29 cellular contexts compared by ENCODE assay signal in the genomic region with DNA sequence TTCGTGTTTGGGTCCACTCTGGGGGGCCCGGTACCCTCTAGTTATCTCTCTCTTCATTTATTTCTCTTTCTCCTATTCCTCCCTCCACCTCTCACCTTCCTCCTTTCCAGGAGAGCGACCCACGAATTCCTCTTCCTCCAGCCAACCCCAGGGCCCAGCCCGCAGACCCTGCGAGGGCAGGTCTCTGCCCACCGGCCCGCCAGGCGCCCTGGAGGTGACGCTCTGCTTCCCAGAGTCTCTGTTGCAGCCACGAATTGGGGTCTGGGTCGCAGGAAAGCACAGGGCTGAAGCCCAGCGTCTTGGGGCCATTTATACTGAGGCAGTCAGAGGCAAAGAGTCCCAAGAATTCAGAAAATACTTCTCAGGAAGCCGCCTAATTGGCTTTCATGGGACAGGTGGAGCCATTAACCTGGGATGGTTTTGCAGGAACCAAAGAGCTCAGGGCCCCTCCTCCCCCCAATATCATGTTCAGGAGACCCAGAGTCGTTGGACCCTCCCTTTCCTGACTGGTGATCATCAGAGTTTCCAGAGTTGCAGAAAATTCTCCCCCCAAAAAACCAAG. TPM values are rescaled to one million over a fixed set of nuclear protein-coding genes. Genes with fewer than 3 reads are reported as not detected.
DNase-seq lines count a peak whose midpoint lies in the region; ATAC-seq, FAIRE-seq and TF ChIP-seq lines count a peak whose summit lies in the region.
"Had no signal": no experiment of that assay in that cellular context is flagged by ENCODE, and none has a peak within 500 bp of the region (broad histone marks: within the 10 kb centered on the region; RNA-seq: fewer than 3 reads in every experiment).

No MANE protein-coding gene starts in this region.

- H3K27me3 ChIP-seq in SK-N-SH (ENCODE audit: insufficient read depth), result peaks cover 96% of the 10 kb centered on the region
- peaks cover 97% of the 10 kb centered on the region for H3K27me3 ChIP-seq in GM23338 (ENCODE audit: insufficient read depth)
- peaks cover 63% of the 10 kb centered on the region for H3K27me3 ChIP-seq in neuron (ENCODE audit: insufficient read depth, low read length)

- H2AFZ ChIP-seq in SK-N-SH (ENCODE audit: low read depth), result no peak overlapping the region
- no peak overlapping the region for H2AFZ ChIP-seq in GM23338
- peak overlapping the region; percentile 74 for H2AFZ ChIP-seq in neuron (ENCODE audit: low read depth, low read length)

- H3K9ac ChIP-seq in SK-N-SH, result no peak overlapping the region
- H3K9ac ChIP-seq in kidney (ENCODE audit: low read length in 2 of 2), result no peak overlapping the region

- H3K9me3 Mint-ChIP-seq in GM23338, result peaks cover 9% of the 10 kb centered on the region; the same call in 2 of the 3 replicates
- H3K9me3 Mint-ChIP-seq: activated naive CD4-positive, alpha-beta T cell treated with anti-CD3 and anti-CD28 coated beads for 36 hours; CD8-positive, alpha-beta T cell had no signal

- H3K79me2 ChIP-seq in SK-N-SH (ENCODE audit: insufficient read depth) (no peaks in the 10 kb centered on the region), GM23338 (replicated peaks; ENCODE audit: insufficient read depth) (no peaks in the 10 kb centered on the region)

- ATAC-seq in SK-N-SH treated with all-trans-retinoic acid at 6 μM for 48 hours, result no peak
- ATAC-seq in GM23338, result no peak
- ATAC-seq: CD8-positive, alpha-beta T cell; Panc1; stimulated activated naive CD8-positive, alpha-beta T cell treated with anti-CD3 and anti-CD28 coated beads, Interleukin-15, Interleukin-2, amounts not matched to agents 100 U/mL and 50 U/mL, for 24 hours had no signal

- H3K36me3 ChIP-seq in SK-N-SH (replicated peaks in 1 of 2; ENCODE audit: control insufficient read depth in 1 of 2, insufficient read depth in 2 of 2, low read length in 1 of 2) (no peaks in the 10 kb centered on the region), GM23338 (ENCODE audit: insufficient read depth) (no peaks in the 10 kb centered on the region), kidney (ENCODE audit: control insufficient read depth in 1 of 2, insufficient read depth in 2 of 2, low read length in 2 of 2) (no peaks in the 10 kb centered on the region), neuron (ENCODE audit: insufficient read depth, low read length) (no peaks in the 10 kb centered on the region)

- CTCF ChIA-PET in SK-N-SH (lab: Yijun Ruan, JAX), result interaction anchor here (1.1 to 1.5 kb wide), 4 partner anchors 28 to 313 kb away, joined by 3 to 5 read pairs (median 3); no protein-coding TSS in a partner anchor

- no peak overlapping the region for H3K27ac Mint-ChIP-seq in GM23338
- H3K27ac Mint-ChIP-seq: activated naive CD4-positive, alpha-beta T cell treated with anti-CD3 and anti-CD28 coated beads for 36 hours; CD8-positive, alpha-beta T cell had no signal

- in situ Hi-C loops in ACHN (cut with HindIII; ENCODE audit: low pct_ligation_motif_present, low pct_unique_long_range_greater_than_20kb, low sequenced_read_pairs), result no loop called here

- H3K36me3 Mint-ChIP-seq in GM23338 (ENCODE audit: low read depth), result no peaks in the 10 kb centered on the region
- H3K36me3 Mint-ChIP-seq: CD8-positive, alpha-beta T cell had no signal

- H3K9me3 ChIP-seq in SK-N-SH (no peaks in the 10 kb centered on the region), kidney (ENCODE audit: control insufficient read depth in 1 of 2, low read length in 2 of 2) (no peaks in the 10 kb centered on the region), neuron (ENCODE audit: low read length) (no peaks in the 10 kb centered on the region)
- H3K9me3 ChIP-seq: testis had no signal

- H3K4me1 ChIP-seq in SK-N-SH (ENCODE audit: control insufficient read depth in 1 of 2, insufficient read depth in 2 of 2, low read depth in 1 of 2, low read length in 1 of 2), result peaks cover 8% of the 10 kb centered on the region in 2 experiments; a peak in 3 of 4 replicates
- peaks cover 51% of the 10 kb centered on the region for H3K4me1 ChIP-seq in GM23338 (ENCODE audit: insufficient read depth)
- H3K4me1 ChIP-seq in kidney (ENCODE audit: control insufficient read depth in 1 of 2, insufficient read depth in 1 of 2, low read depth in 1 of 2, low read length in 2 of 2), result peaks cover 0 to 6% of the 10 kb centered on the region in 2 donors
- peaks cover 41% of the 10 kb centered on the region for H3K4me1 ChIP-seq in neuron (ENCODE audit: insufficient read depth, low read length)

- 7% methylated on average over 15 of the region's 15 CpGs for WGBS in SK-N-SH (ENCODE audit: low lambda C conversion rate)

- H3K4me1 Mint-ChIP-seq in GM23338, result peaks cover 24% of the 10 kb centered on the region

- TF ChIP-seq RAD21 in SK-N-SH (IDR thresholded peaks at IDR 0.05; ENCODE audit: low read length), result no peak

- H3K4me2 ChIP-seq in SK-N-SH, result no peak overlapping the region
- no peak overlapping the region; the same call in 1 of the 2 replicates for H3K4me2 ChIP-seq in GM23338

- TF ChIP-seq CTCF in SK-N-SH (IDR thresholded peaks at IDR 0.05) (no peak), GM23338 (conservative IDR thresholded peaks at IDR 0.05; ENCODE audit: low read depth in 2 of 2) (no peak), kidney (IDR thresholded peaks at IDR 0.05; ENCODE audit: borderline replicate concordance, extremely low read depth, insufficient read depth) (no peak)

- TF ChIP-seq EP300 in SK-N-SH (IDR thresholded peaks at IDR 0.05; ENCODE audit: borderline replicate concordance in 1 of 2, low read depth in 1 of 2, low read length in 1 of 2), result no peak

- H4K20me1 ChIP-seq in SK-N-SH (ENCODE audit: insufficient read depth), result peaks cover 24% of the 10 kb centered on the region
- H4K20me1 ChIP-seq in GM23338 (replicated peaks; ENCODE audit: insufficient read depth), result peaks cover 26% of the 10 kb centered on the region

- peaks cover 95% of the 10 kb centered on the region for H3K27me3 Mint-ChIP-seq in GM23338 (ENCODE audit: insufficient read depth, low read depth, poor library complexity)

- H3K27ac ChIP-seq in SK-N-SH (ENCODE audit: low read depth in 2 of 2, low read length in 1 of 2) (no peak overlapping the region), GM23338 (ENCODE audit: low read depth) (no peak overlapping the region), kidney (ENCODE audit: low read depth in 2 of 2, low read length in 2 of 2) (no peak overlapping the region)
- H3K27ac ChIP-seq: 22Rv1, testis had no signal

- peak; percentile 35 for DNase-seq in SK-N-SH
- no peak for DNase-seq in GM23338 (ENCODE audit: low spot score)
- DNase-seq in kidney, result peak; percentile 37
- no peak for DNase-seq in SK-N-DZ (ENCODE audit: low spot score)
- DNase-seq in ACHN, result no peak
- DNase-seq in RPMI8226, result no peak
- DNase-seq: activated CD4-positive, alpha-beta T cell treated with anti-CD3 and anti-CD28 coated beads for 48 hours; activated naive CD4-positive, alpha-beta T cell treated with anti-CD3 and anti-CD28 coated beads for 36 hours; AML-193; CD8-positive, alpha-beta T cell; effector CD8-positive, alpha-beta T cell; erythroblast; KBM-7; NCI-H1105; NCI-H2029 treated with DMSO at 0.1 percent for 48 hours; NCI-H226; nucleus accumbens; stimulated activated naive CD8-positive, alpha-beta T cell treated with anti-CD3 and anti-CD28 coated beads, Interleukin-15, Interleukin-2, amounts not matched to agents 100 U/mL and 50 U/mL, for 24 hours; testis had no signal

- intact Hi-C loops in kidney (cut with DNase I), result no loop called here

- no peaks in the 10 kb centered on the region for H3K9me2 ChIP-seq in SK-N-SH
- no peaks in the 10 kb centered on the region for H3K9me2 ChIP-seq in GM23338 (ENCODE audit: insufficient read depth)

- no peak overlapping the region for H3K4me3 ChIP-seq in SK-N-SH (ENCODE audit: low read depth in 2 of 2, low read length in 1 of 2)
- peak overlapping the region; percentile 40; the same call in 1 of the 2 replicates for H3K4me3 ChIP-seq in GM23338
- H3K4me3 ChIP-seq in kidney (ENCODE audit: low read length in 2 of 2), result no peak overlapping the region
- H3K4me3 ChIP-seq in neuron (ENCODE audit: low read length), result peak overlapping the region; percentile 44
- H3K4me3 ChIP-seq: testis had no signal

- H3K4me3 Mint-ChIP-seq in GM23338, result no peak overlapping the region; the same call in 2 of the 3 replicates
- H3K4me3 Mint-ChIP-seq: activated naive CD4-positive, alpha-beta T cell treated with anti-CD3 and anti-CD28 coated beads for 36 hours; CD8-positive, alpha-beta T cell had no signal

- POLR2A ChIA-PET in SK-N-SH (lab: Yijun Ruan, JAX), result no interaction called here

- FAIRE-seq in kidney (lab: Jason Lieb, UNC), result no peak
- FAIRE-seq: colon, H54 had no signal

- no peaks in the 10 kb centered on the region for H3F3A ChIP-seq in SK-N-SH (replicated peaks; ENCODE audit: insufficient read depth)
- H3F3A ChIP-seq in GM23338 (replicated peaks; ENCODE audit: low read depth), result peaks cover 35% of the 10 kb centered on the region

TF ChIP-seq in SK-N-SH, 30 proteins besides CTCF, POLR2A, EP300 and RAD21:
- TF ChIP-seq EZH2phosphoT487 (IDR thresholded peaks at IDR 0.05; ENCODE audit: borderline replicate concordance, low read depth) (peak; percentile 63; the same call in 1 of the 2 replicates), YY1 (IDR thresholded peaks at IDR 0.05; ENCODE audit: low read depth) (no peak)
TF ChIP-seq in SK-N-SH: peak in this region for 1.

TF ChIP-seq in SK-N-SH treated with all-trans-retinoic acid at 6 μM for 48 hours, 23 proteins besides CTCF, POLR2A, EP300 and RAD21 (continues in another document):
- TF ChIP-seq ARNTL (CRISPR knock-in tag; IDR thresholded peaks at IDR 0.05; ENCODE audit: borderline replicate concordance, low read depth), result no peak

TF ChIP-seq in GM23338, 12 proteins besides CTCF, POLR2A, EP300 and RAD21 (continues in another document):
- TF ChIP-seq, protein P1, sequence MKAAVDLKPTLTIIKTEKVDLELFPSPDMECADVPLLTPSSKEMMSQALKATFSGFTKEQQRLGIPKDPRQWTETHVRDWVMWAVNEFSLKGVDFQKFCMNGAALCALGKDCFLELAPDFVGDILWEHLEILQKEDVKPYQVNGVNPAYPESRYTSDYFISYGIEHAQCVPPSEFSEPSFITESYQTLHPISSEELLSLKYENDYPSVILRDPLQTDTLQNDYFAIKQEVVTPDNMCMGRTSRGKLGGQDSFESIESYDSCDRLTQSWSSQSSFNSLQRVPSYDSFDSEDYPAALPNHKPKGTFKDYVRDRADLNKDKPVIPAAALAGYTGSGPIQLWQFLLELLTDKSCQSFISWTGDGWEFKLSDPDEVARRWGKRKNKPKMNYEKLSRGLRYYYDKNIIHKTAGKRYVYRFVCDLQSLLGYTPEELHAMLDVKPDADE (IDR thresholded peaks at IDR 0.05), result no peak
- TF ChIP-seq EZH2phosphoT487 (IDR thresholded peaks at IDR 0.05; ENCODE audit: unreplicated experiment), result peak; percentile 91

RNA-seq across cellular contexts. Expression of a gene that starts 2.7 kb away (rescaled TPM):
- polyA plus RNA-seq in SK-N-SH (2012; rRNA removed) (0.02 TPM in 1 of 2 replicates, not detected in the other), GM23338 (2016; fragmentation: Nextera tagmentation; extraction: Ambion mirVana) (not detected in 2 replicates), kidney (ENCODE audit: insufficient read depth, low read depth, low replicate concordance) (not detected)
- polyA plus RNA-seq in SK-N-SH (2012; cell fraction: cytosol; rRNA removed), result 0.01 TPM in 1 of 2 replicates, not detected in the other
- 0.01 TPM in 1 of 2 replicates, not detected in the other for polyA plus RNA-seq in SK-N-SH (2012; cell fraction: nucleus; rRNA removed)
- not detected in 2 replicates for total RNA-seq in GM23338 (2014; rRNA removed; shearing (Covaris generic))
- 0.13 TPM for total RNA-seq in kidney
- not detected in 2 replicates for polyA plus RNA-seq in SK-N-DZ (2014; cell fraction: cytosol; rRNA removed)
- not detected in 2 replicates for polyA plus RNA-seq in SK-N-DZ (2014; cell fraction: nucleus; rRNA removed)
- total RNA-seq: activated naive CD4-positive, alpha-beta T cell treated with anti-CD3 and anti-CD28 coated beads for 36 hours; CD8-positive, alpha-beta T cell; HT-29; MCF 10A; mononuclear cell; pulmonary artery endothelial cell had no signal

Comparison
In these comparisons a context has a peak if more than half of its experiments do, and no peak if none do; other contexts are left out.
1. DNase-seq: peak in SK-N-SH (single experiment) and kidney (single experiment); none in GM23338 (single experiment), SK-N-DZ (single experiment), ACHN (single experiment) and RPMI8226 (single experiment).
2. H3K4me3 ChIP-seq: peak in GM23338 (single experiment) and neuron (single experiment); none in SK-N-SH (0 of 2) and kidney (0 of 2).